ENCODE assay signal across 2 cellular contexts in genomic region chr1:169107673-169108160, GRCh38.
TF ChIP-seq lines count a peak whose summit lies in the region.

No MANE protein-coding gene starts in this region.

TF ChIP-seq in K562, 482 proteins besides CTCF, POLR2A, EP300 and RAD21:
- TF ChIP-seq ZNF707 (CRISPR knock-in tag; conservative IDR thresholded peaks at IDR 0.05): no peak
- TF ChIP-seq MAFG (tag; conservative IDR thresholded peaks at IDR 0.05): peak; percentile 45
- TF ChIP-seq ZBTB43 (CRISPR knock-in tag; IDR thresholded peaks at IDR 0.05): no peak
- TF ChIP-seq C11orf30 (IDR thresholded peaks at IDR 0.05; ENCODE audit: low read depth): peak; percentile 28; the same call in 1 of the 2 replicates
- TF ChIP-seq ZNF76 (CRISPR knock-in tag; IDR thresholded peaks at IDR 0.05; ENCODE audit: borderline replicate concordance): no peak
- no peak for TF ChIP-seq TCF3 (CRISPR knock-in tag; IDR thresholded peaks at IDR 0.05)
- TF ChIP-seq ZNF511 (CRISPR knock-in tag; IDR thresholded peaks at IDR 0.05): no peak
- no peak for TF ChIP-seq GMEB1 (CRISPR knock-in tag; IDR thresholded peaks at IDR 0.05)
- no peak for TF ChIP-seq ID3 (CRISPR knock-in tag; IDR thresholded peaks at IDR 0.05)
- TF ChIP-seq ID3 (tag; IDR thresholded peaks at IDR 0.05): no peak
- TF ChIP-seq HDAC8 (tag; IDR thresholded peaks at IDR 0.05): no peak
- TF ChIP-seq GTF2E2 (tag; IDR thresholded peaks at IDR 0.05): no peak
- TF ChIP-seq ZNF316 (IDR thresholded peaks at IDR 0.05): peak; percentile 64

TF ChIP-seq in HepG2, 621 proteins besides CTCF, POLR2A, EP300 and RAD21 (continues in another document):
- TF ChIP-seq CREM (IDR thresholded peaks at IDR 0.05) (peak; percentile 10; the same call in 1 of the 2 replicates), CREM (CRISPR knock-in tag; IDR thresholded peaks at IDR 0.05) (no peak), ZNF652 (CRISPR knock-in tag; IDR thresholded peaks at IDR 0.05; ENCODE audit: borderline replicate concordance, low read depth) (peak; percentile 68; the same call in 1 of the 2 replicates), MLXIP (CRISPR knock-in tag; IDR thresholded peaks at IDR 0.05; ENCODE audit: borderline replicate concordance) (no peak), ZNF883 (CRISPR knock-in tag; IDR thresholded peaks at IDR 0.05; ENCODE audit: not compliant biosample characterization) (no peak), STAT6 (CRISPR knock-in tag; IDR thresholded peaks at IDR 0.05; ENCODE audit: borderline replicate concordance) (no peak), ZNF704 (CRISPR knock-in tag; IDR thresholded peaks at IDR 0.05; ENCODE audit: borderline replicate concordance) (no peak), ESRRA (CRISPR knock-in tag; IDR thresholded peaks at IDR 0.05; ENCODE audit: low read depth) (peak; percentile 25; the same call in 1 of the 2 replicates), CREB1 (IDR thresholded peaks at IDR 0.05) (peak; percentile 77), CREB1 (CRISPR knock-in tag; IDR thresholded peaks at IDR 0.05) (no peak), ZNF800 (CRISPR knock-in tag; IDR thresholded peaks at IDR 0.05) (0 out of 2 replicates have a peak, but pooled peaks have one; percentile 16), RBFOX2 (IDR thresholded peaks at IDR 0.05; ENCODE audit: low read depth, low read length) (peak; percentile 48), HCFC1 (IDR thresholded peaks at IDR 0.05; ENCODE audit: low read depth, low read length) (no peak), RFX3 (CRISPR knock-in tag; IDR thresholded peaks at IDR 0.05) (no peak), ZKSCAN8 (CRISPR knock-in tag; IDR thresholded peaks at IDR 0.05; ENCODE audit: borderline replicate concordance) (no peak), ZBTB14 (CRISPR knock-in tag; IDR thresholded peaks at IDR 0.05) (no peak), ZNF766 (CRISPR knock-in tag; IDR thresholded peaks at IDR 0.05; ENCODE audit: borderline replicate concordance) (no peak), KLF15 (CRISPR knock-in tag; IDR thresholded peaks at IDR 0.05; ENCODE audit: borderline replicate concordance) (no peak), ZNF414 (CRISPR knock-in tag; IDR thresholded peaks at IDR 0.05) (0 out of 2 replicates have a peak, but pooled peaks have one; percentile 20), FOXO1 (CRISPR knock-in tag; IDR thresholded peaks at IDR 0.05) (no peak), ZNF784 (CRISPR knock-in tag; IDR thresholded peaks at IDR 0.05; ENCODE audit: borderline replicate concordance) (no peak), EZH2 (conservative IDR thresholded peaks at IDR 0.05; ENCODE audit: low read depth, low read length) (no peak), ZNF567 (CRISPR knock-in tag; IDR thresholded peaks at IDR 0.05; ENCODE audit: borderline replicate concordance) (no peak), ZNF790 (CRISPR knock-in tag; IDR thresholded peaks at IDR 0.05; ENCODE audit: borderline replicate concordance) (no peak), BRD4 (CRISPR knock-in tag; IDR thresholded peaks at IDR 0.05) (no peak), SCMH1 (CRISPR knock-in tag; IDR thresholded peaks at IDR 0.05; ENCODE audit: borderline replicate concordance) (no peak), SKI (IDR thresholded peaks at IDR 0.05; ENCODE audit: partially characterized antibody) (no peak), MAFK (conservative IDR thresholded peaks at IDR 0.05 in 1 of 2, IDR thresholded peaks at IDR 0.05 in 1 of 2; ENCODE audit: low read length in 2 of 2) (peak; percentile 47 to 62), ZC3H13 (CRISPR knock-in tag; IDR thresholded peaks at IDR 0.05) (no peak), ZBTB37 (CRISPR knock-in tag; IDR thresholded peaks at IDR 0.05) (no peak), THAP7 (CRISPR knock-in tag; IDR thresholded peaks at IDR 0.05) (no peak), XRCC5 (optimal IDR thresholded peaks at IDR 0.05; ENCODE audit: low read length) (no peak), HNF4A (CRISPR knock-in tag; IDR thresholded peaks at IDR 0.05) (no peak), KDM5A (IDR thresholded peaks at IDR 0.05; ENCODE audit: borderline replicate concordance, low read length) (no peak), ZNF781 (CRISPR knock-in tag; IDR thresholded peaks at IDR 0.05; ENCODE audit: borderline replicate concordance, not compliant biosample characterization) (no peak), ZFP36 (IDR thresholded peaks at IDR 0.05; ENCODE audit: borderline replicate concordance, low read depth, low read length, partially characterized antibody) (no peak), ZNF275 (CRISPR knock-in tag; IDR thresholded peaks at IDR 0.05; ENCODE audit: borderline replicate concordance) (no peak), ZNF782 (CRISPR knock-in tag; IDR thresholded peaks at IDR 0.05; ENCODE audit: borderline replicate concordance) (no peak), ZBTB2 (CRISPR knock-in tag; IDR thresholded peaks at IDR 0.05; ENCODE audit: low read depth) (no peak), ZNF747 (CRISPR knock-in tag; IDR thresholded peaks at IDR 0.05; ENCODE audit: borderline replicate concordance) (no peak)
